Comparison of ENCODE assay signal across 1 cellular context in genomic region chr17:50550661-50551432, GRCh38.
TF ChIP-seq lines count a peak whose summit lies in the region.

No MANE protein-coding gene starts in this region.

TF ChIP-seq in H1, 55 proteins besides CTCF, POLR2A, EP300 and RAD21:
- TF ChIP-seq ZNF274 (IDR thresholded peaks at IDR 0.05; ENCODE audit: borderline replicate concordance, extremely low read depth, low read length) (no peak), CEBPB (IDR thresholded peaks at IDR 0.05; ENCODE audit: low read depth, low read length) (peak; percentile 69), GABPA (IDR thresholded peaks at IDR 0.05; ENCODE audit: borderline replicate concordance, insufficient read depth, low read length) (peak; percentile 51; the same call in 1 of the 2 replicates), JUN (IDR thresholded peaks at IDR 0.05; ENCODE audit: low read depth, low read length) (no peak), BACH1 (IDR thresholded peaks at IDR 0.05; ENCODE audit: low read length) (no peak), MAFK (IDR thresholded peaks at IDR 0.05; ENCODE audit: low read depth, low read length) (no peak), TAF7 (optimal IDR thresholded peaks at IDR 0.05; ENCODE audit: borderline replicate concordance, low read depth, low read length) (no peak), KDM4A (IDR thresholded peaks at IDR 0.05; ENCODE audit: low read depth, low read length, severe bottlenecking) (no peak), TEAD4 (IDR thresholded peaks at IDR 0.05; ENCODE audit: low read depth, low read length) (peak; percentile 64; the same call in 1 of the 2 replicates), CHD7 (IDR thresholded peaks at IDR 0.05; ENCODE audit: insufficient replicate concordance, low read length) (no peak), SP1 (IDR thresholded peaks at IDR 0.05; ENCODE audit: low read depth, low read length) (0 out of 2 replicates have a peak, but pooled peaks have one; percentile 14), SP4 (IDR thresholded peaks at IDR 0.05; ENCODE audit: low read length) (peak; percentile 98), CHD1 (IDR thresholded peaks at IDR 0.05; ENCODE audit: low read depth, low read length) (no peak), JUND (IDR thresholded peaks at IDR 0.05; ENCODE audit: low read length) (peak; percentile 61; the same call in 1 of the 2 replicates), SP2 (IDR thresholded peaks at IDR 0.05; ENCODE audit: low read length) (no peak), E2F6 (IDR thresholded peaks at IDR 0.05) (no peak), TCF12 (IDR thresholded peaks at IDR 0.05; ENCODE audit: low read depth, low read length) (0 out of 2 replicates have a peak, but pooled peaks have one; percentile 17), SIN3A (conservative IDR thresholded peaks at IDR 0.05 in 1 of 2, IDR thresholded peaks at IDR 0.05 in 1 of 2; ENCODE audit: low read depth in 1 of 2, low read length in 2 of 2) (peak; percentile 91; a peak in 2 of 4 replicates), TAF1 (IDR thresholded peaks at IDR 0.05; ENCODE audit: low read depth, low read length) (0 out of 2 replicates have a peak, but pooled peaks have one; percentile 45), RBBP5 (IDR thresholded peaks at IDR 0.05; ENCODE audit: borderline replicate concordance, low read depth, low read length) (no peak), YY1 (IDR thresholded peaks at IDR 0.05; ENCODE audit: low read depth, low read length) (peak; percentile 21; the same call in 1 of the 2 replicates), BRCA1 (IDR thresholded peaks at IDR 0.05; ENCODE audit: low read depth, low read length) (peak; percentile 37; the same call in 1 of the 2 replicates), SUZ12 (IDR thresholded peaks at IDR 0.05; ENCODE audit: low read length) (no peak), KDM5A (IDR thresholded peaks at IDR 0.05; ENCODE audit: low read length) (peak; percentile 84), ATF3 (IDR thresholded peaks at IDR 0.05; ENCODE audit: insufficient read depth, low read depth, low read length) (peak; percentile 97), NANOG (IDR thresholded peaks at IDR 0.05; ENCODE audit: insufficient read depth, low read depth, low read length, poor library complexity, severe bottlenecking) (peak; percentile 30), HDAC6 (IDR thresholded peaks at IDR 0.05; ENCODE audit: low read depth, low read length) (no peak), SIX5 (IDR thresholded peaks at IDR 0.05; ENCODE audit: low read depth, low read length) (no peak), RXRA (IDR thresholded peaks at IDR 0.05; ENCODE audit: insufficient read depth, low read depth, low read length) (0 out of 2 replicates have a peak, but pooled peaks have one; percentile 20), SIRT6 (IDR thresholded peaks at IDR 0.05; ENCODE audit: low read length) (no peak), CBX5 (IDR thresholded peaks at IDR 0.05; ENCODE audit: low read depth, low read length) (no peak), KDM1A (IDR thresholded peaks at IDR 0.05; ENCODE audit: borderline replicate concordance, low read length) (no peak), FOSL1 (IDR thresholded peaks at IDR 0.05; ENCODE audit: insufficient read depth, low read depth, low read length) (no peak), GTF2F1 (IDR thresholded peaks at IDR 0.05; ENCODE audit: borderline replicate concordance, low read depth, low read length) (0 out of 2 replicates have a peak, but pooled peaks have one; percentile 54), CREB1 (IDR thresholded peaks at IDR 0.05) (peak; percentile 45; the same call in 1 of the 2 replicates), RNF2 (IDR thresholded peaks at IDR 0.05; ENCODE audit: borderline replicate concordance, low read depth, low read length, missing control alignments, poor library complexity, severe bottlenecking) (no peak), SAP30 (IDR thresholded peaks at IDR 0.05; ENCODE audit: insufficient read depth, insufficient replicate concordance, low read length) (no peak), ASH2L (IDR thresholded peaks at IDR 0.05; ENCODE audit: low read length) (no peak), CTBP2 (IDR thresholded peaks at IDR 0.05; ENCODE audit: borderline replicate concordance, insufficient read depth, insufficient read length, low read length) (no peak), NRF1 (IDR thresholded peaks at IDR 0.05; ENCODE audit: low read depth, low read length) (no peak), EZH2 (IDR thresholded peaks at IDR 0.05; ENCODE audit: low read depth, low read length, severe bottlenecking) (no peak), POU5F1 (IDR thresholded peaks at IDR 0.05; ENCODE audit: low read depth, low read length) (no peak), BCL11A (IDR thresholded peaks at IDR 0.05; ENCODE audit: low read depth in 2 of 2, low read length in 2 of 2) (no peak), PHF8 (conservative IDR thresholded peaks at IDR 0.05; ENCODE audit: low read depth, low read length) (0 out of 2 replicates have a peak, but pooled peaks have one; percentile 36), EGR1 (IDR thresholded peaks at IDR 0.05; ENCODE audit: borderline replicate concordance, low read depth, low read length) (no peak), TBP (IDR thresholded peaks at IDR 0.05; ENCODE audit: low read depth, low read length) (peak; percentile 65; the same call in 1 of the 2 replicates), POLR2AphosphoS5 (IDR thresholded peaks at IDR 0.05; ENCODE audit: low read depth, low read length) (no peak; the same call in 1 of the 2 replicates), CBX8 (IDR thresholded peaks at IDR 0.05; ENCODE audit: borderline replicate concordance, low read depth, low read length) (no peak), RFX5 (IDR thresholded peaks at IDR 0.05; ENCODE audit: borderline replicate concordance, low read depth, low read length) (peak; percentile 5; the same call in 1 of the 2 replicates), CHD2 (IDR thresholded peaks at IDR 0.05; ENCODE audit: low read length) (no peak), HDAC2 (IDR thresholded peaks at IDR 0.05; ENCODE audit: borderline replicate concordance in 1 of 2, low read depth in 2 of 2, low read length in 2 of 2) (no peak), SRF (IDR thresholded peaks at IDR 0.05; ENCODE audit: low read depth, low read length) (no peak)
- TF ChIP-seq, protein P1, sequence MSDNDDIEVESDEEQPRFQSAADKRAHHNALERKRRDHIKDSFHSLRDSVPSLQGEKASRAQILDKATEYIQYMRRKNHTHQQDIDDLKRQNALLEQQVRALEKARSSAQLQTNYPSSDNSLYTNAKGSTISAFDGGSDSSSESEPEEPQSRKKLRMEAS (IDR thresholded peaks at IDR 0.05) = peak; percentile 83
- TF ChIP-seq, protein P2, sequence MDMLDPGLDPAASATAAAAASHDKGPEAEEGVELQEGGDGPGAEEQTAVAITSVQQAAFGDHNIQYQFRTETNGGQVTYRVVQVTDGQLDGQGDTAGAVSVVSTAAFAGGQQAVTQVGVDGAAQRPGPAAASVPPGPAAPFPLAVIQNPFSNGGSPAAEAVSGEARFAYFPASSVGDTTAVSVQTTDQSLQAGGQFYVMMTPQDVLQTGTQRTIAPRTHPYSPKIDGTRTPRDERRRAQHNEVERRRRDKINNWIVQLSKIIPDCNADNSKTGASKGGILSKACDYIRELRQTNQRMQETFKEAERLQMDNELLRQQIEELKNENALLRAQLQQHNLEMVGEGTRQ (IDR thresholded peaks at IDR 0.05; ENCODE audit: low read length) = peak; percentile 98
- TF ChIP-seq, protein P3, sequence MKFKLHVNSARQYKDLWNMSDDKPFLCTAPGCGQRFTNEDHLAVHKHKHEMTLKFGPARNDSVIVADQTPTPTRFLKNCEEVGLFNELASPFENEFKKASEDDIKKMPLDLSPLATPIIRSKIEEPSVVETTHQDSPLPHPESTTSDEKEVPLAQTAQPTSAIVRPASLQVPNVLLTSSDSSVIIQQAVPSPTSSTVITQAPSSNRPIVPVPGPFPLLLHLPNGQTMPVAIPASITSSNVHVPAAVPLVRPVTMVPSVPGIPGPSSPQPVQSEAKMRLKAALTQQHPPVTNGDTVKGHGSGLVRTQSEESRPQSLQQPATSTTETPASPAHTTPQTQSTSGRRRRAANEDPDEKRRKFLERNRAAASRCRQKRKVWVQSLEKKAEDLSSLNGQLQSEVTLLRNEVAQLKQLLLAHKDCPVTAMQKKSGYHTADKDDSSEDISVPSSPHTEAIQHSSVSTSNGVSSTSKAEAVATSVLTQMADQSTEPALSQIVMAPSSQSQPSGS (IDR thresholded peaks at IDR 0.05; ENCODE audit: low read length) = 0 out of 2 replicates have a peak, but pooled peaks have one; percentile 65
